ENCODE assay signal across 35 cellular contexts in the genomic region with DNA sequence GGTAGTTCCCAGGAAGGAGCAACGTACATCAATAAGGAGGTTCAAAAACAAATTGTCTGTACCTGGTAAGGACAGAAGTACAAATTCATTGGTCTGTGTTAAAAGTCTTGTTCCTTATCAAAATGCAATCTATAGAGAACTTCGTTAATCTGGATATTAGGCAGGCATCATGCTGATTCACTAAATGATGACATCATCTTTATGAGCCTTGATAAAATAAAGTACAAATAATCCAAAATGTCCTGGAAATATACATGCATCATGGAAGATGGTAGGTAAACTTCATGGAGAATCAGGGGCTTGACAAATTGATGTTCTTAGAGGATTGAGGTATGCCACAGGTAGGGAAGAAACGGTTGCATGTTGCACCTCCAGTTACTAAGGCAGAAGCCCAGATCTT.
"Had no signal": no experiment of that assay in that cellular context is flagged by ENCODE, and none has a peak within 500 bp of the region (broad histone marks: within the 10 kb centered on the region; RNA-seq: fewer than 3 reads in every experiment).

No MANE protein-coding gene starts in this region.

- H3K36me3 ChIP-seq: MG63 had no signal

- H3K27me3 ChIP-seq: MG63 had no signal

- H3K9me3 ChIP-seq: MG63 had no signal

- H3K4me2 ChIP-seq: KMS-11 had no signal

- DNase-seq: Karpas-422, Kasumi-1, MG63, MM.1S, MV-4-11, NCI-H1048, NCI-H1092, NCI-H1092 treated with DMSO at 0.1 percent for 48 hours, NCI-H1105, NCI-H1105 treated with DMSO at 0.1 percent for 48 hours, NCI-H1417, NCI-H1417 treated with DMSO at 0.1 percent for 48 hours, NCI-H1436, NCI-H1436 treated with DMSO at 0.1 percent for 48 hours, NCI-H146, NCI-H1694, NCI-H1694 treated with DMSO at 0.1 percent for 48 hours, NCI-H187, NCI-H187 treated with DMSO at 0.1 percent for 48 hours, NCI-H1930, NCI-H2029, NCI-H2029 treated with DMSO at 0.1 percent for 48 hours, NCI-H2081, NCI-H2081 treated with DMSO at 0.1 percent for 48 hours, NCI-H2107, NCI-H2171, NCI-H2171 treated with DMSO at 0.1 percent for 48 hours, NCI-H2227 treated with DMSO at 0.1 percent for 48 hours, NCI-H226, NCI-H345, NCI-H446, NCI-H446 treated with DMSO at 0.1 percent for 48 hours, NCI-H510A, NCI-H510A treated with DMSO at 0.1 percent for 48 hours had no signal

- H3K4me3 ChIP-seq: MG63 had no signal

- H3K27ac ChIP-seq: KMS-11 had no signal

- H3K9ac ChIP-seq: KMS-11 had no signal
